22 cellular contexts compared by ENCODE assay signal in genomic region chr13:18943721-18944391, GRCh38.
DNase-seq lines count a peak whose midpoint lies in the region; ATAC-seq and TF ChIP-seq lines count a peak whose summit lies in the region.
"Had no signal": no experiment of that assay in that cellular context is flagged by ENCODE, and none has a peak within 500 bp of the region (broad histone marks: within the 10 kb centered on the region; RNA-seq: fewer than 3 reads in every experiment).

No MANE protein-coding gene starts in this region.

- intact Hi-C loops in testis (cut with DNase I; ENCODE audit: low total_unique reads), result no loop called here

- H3K23ac ChIP-seq in neuronal stem cell (ENCODE audit: low read depth, low read length, poor library complexity), result no peak overlapping the region

- no peak overlapping the region for H3K4ac ChIP-seq in neuronal stem cell (ENCODE audit: low read length)

- no peaks in the 10 kb centered on the region for H3K79me1 ChIP-seq in neuronal stem cell (ENCODE audit: low read depth, low read length)

- no peak overlapping the region for H4K91ac ChIP-seq in neuronal stem cell (ENCODE audit: low read depth, low read length, poor library complexity)

- H2BK120ac ChIP-seq in neuronal stem cell (ENCODE audit: low read depth, low read length), result no peak overlapping the region

- DNase-seq in NCI-H510A treated with DMSO at 0.1 percent for 48 hours (lab: John Stamatoyannopoulos, UW), result peak; percentile 1
- no peak for DNase-seq in NCI-H510A (lab: John Stamatoyannopoulos, UW)
- DNase-seq in RWPE2 (ENCODE audit: low spot score), result peak; percentile 26
- no peak for DNase-seq in neuronal stem cell (ENCODE audit: low spot score)
- no peak for DNase-seq in testis
- no peak for DNase-seq in KG1 (lab: John Stamatoyannopoulos, UW)
- DNase-seq in NCI-H748 treated with DMSO at 0.1 percent for 48 hours (lab: John Stamatoyannopoulos, UW), result no peak
- DNase-seq: ACHN, DMS153, GOT3, IMR-90, NCI-H1105, NCI-H2029 treated with DMSO at 0.1 percent for 48 hours, NCI-H226, NCI-H524 treated with DMSO at 0.1 percent for 48 hours, OCI-M1 had no signal

- no peak overlapping the region for H3K14ac ChIP-seq in neuronal stem cell (ENCODE audit: low read length)

- H3K4me3 ChIP-seq in RWPE2 (ENCODE audit: severe bottlenecking) (no peak overlapping the region), neuronal stem cell (ENCODE audit: low read length in 2 of 2) (peak overlapping the region in 1 of 2 donors; percentile 46), testis (peak overlapping the region; percentile 44 to 55)
- H3K4me3 ChIP-seq: BLaER1, SJSA1 had no signal

- no peak overlapping the region for H2AK5ac ChIP-seq in neuronal stem cell (ENCODE audit: low read depth, low read length)

- no peak overlapping the region for H2BK15ac ChIP-seq in neuronal stem cell (ENCODE audit: low read length)

- H3K4me1 ChIP-seq in RWPE2 (ENCODE audit: insufficient read depth, poor library complexity, severe bottlenecking) (no peaks in the 10 kb centered on the region), neuronal stem cell (ENCODE audit: control insufficient read depth in 2 of 2, insufficient read depth in 1 of 2, low read depth in 1 of 2, low read length in 2 of 2) (no peaks in the 10 kb centered on the region), testis (no peaks in the 10 kb centered on the region)
- H3K4me1 ChIP-seq: BLaER1, SJSA1 had no signal

- H3K4me2 ChIP-seq in neuronal stem cell (ENCODE audit: insufficient read depth, low read length, poor library complexity, severe bottlenecking), result no peak overlapping the region
- H3K4me2 ChIP-seq: BLaER1 had no signal

- H3K36me3 ChIP-seq in RWPE2 (ENCODE audit: low read depth) (no peaks in the 10 kb centered on the region), neuronal stem cell (replicated peaks in 1 of 2; ENCODE audit: control insufficient read depth in 2 of 2, insufficient read depth in 2 of 2, low read length in 2 of 2) (no peaks in the 10 kb centered on the region), testis (ENCODE audit: low read depth, missing control alignments) (no peaks in the 10 kb centered on the region)
- H3K36me3 ChIP-seq: BLaER1, SJSA1 had no signal

- H4K8ac ChIP-seq in neuronal stem cell (ENCODE audit: low read depth, low read length), result no peak overlapping the region

- TF ChIP-seq CTCF in RWPE2 (IDR thresholded peaks at IDR 0.05; ENCODE audit: poor library complexity, severe bottlenecking) (no peak), testis (IDR thresholded peaks at IDR 0.05) (no peak)

- H3K18ac ChIP-seq in neuronal stem cell (ENCODE audit: low read length), result no peak overlapping the region

- no peak overlapping the region for H3K9ac ChIP-seq in neuronal stem cell (ENCODE audit: low read depth, low read length, poor library complexity)
- H3K9ac ChIP-seq: BLaER1 had no signal

- H2AFZ ChIP-seq in neuronal stem cell (ENCODE audit: low read length), result peak overlapping the region; percentile 17

- no CpG with 5 or more reads among the region's 47 CpGs for WGBS in neuronal stem cell (ENCODE audit: extremely low coverage in 2 of 2, insufficient read length in 2 of 2, insufficient replicate concordance in 1 of 2), 2 donors
- WGBS in testis, 2 donors, result 59 to 74% methylated on average over 29 to 46 of the region's 47 CpGs

- no peak overlapping the region for H3K27ac ChIP-seq in RWPE2 (ENCODE audit: poor library complexity, severe bottlenecking)
- H3K27ac ChIP-seq in neuronal stem cell (replicated peaks; ENCODE audit: low read length), result no peak overlapping the region
- no peak overlapping the region for H3K27ac ChIP-seq in testis
- H3K27ac ChIP-seq: 22Rv1, BLaER1, SJSA1 had no signal

- ATAC-seq in RWPE2 (ENCODE audit: low read depth), result no peak
- no peak for ATAC-seq in HG03139 (IDR thresholded peaks at IDR 0.05; ENCODE audit: unreplicated experiment)
- ATAC-seq: HCT116, Right ventricle myocardium inferior had no signal

- no peaks in the 10 kb centered on the region for H3K9me3 ChIP-seq in RWPE2 (ENCODE audit: severe bottlenecking)
- H3K9me3 ChIP-seq in neuronal stem cell (replicated peaks in 1 of 2; ENCODE audit: control insufficient read depth in 2 of 2, insufficient read depth in 1 of 2, low read depth in 1 of 2, low read length in 2 of 2), result peaks cover 0 to 39% of the 10 kb centered on the region in 2 donors
- H3K9me3 ChIP-seq in testis, result no peaks in the 10 kb centered on the region
- H3K9me3 ChIP-seq: BLaER1, SJSA1 had no signal

- H2BK5ac ChIP-seq in neuronal stem cell (ENCODE audit: low read length), result no peak overlapping the region

- H3K27me3 ChIP-seq in RWPE2 (ENCODE audit: insufficient read depth, poor library complexity, severe bottlenecking) (no peaks in the 10 kb centered on the region), neuronal stem cell (ENCODE audit: control insufficient read depth in 3 of 3, insufficient read depth in 3 of 3, low read depth in 1 of 3, low read length in 3 of 3) (no peaks in the 10 kb centered on the region), testis (no peaks in the 10 kb centered on the region)
- H3K27me3 ChIP-seq: BLaER1, SJSA1 had no signal

- TF ChIP-seq POLR2A in testis (IDR thresholded peaks at IDR 0.05), result no peak

- H2BK12ac ChIP-seq in neuronal stem cell (ENCODE audit: low read length), result no peak overlapping the region

Comparison
In these comparisons a context has a peak if more than half of its experiments do, and no peak if none do; other contexts are left out.
1. DNase-seq: peak in NCI-H510A treated with DMSO at 0.1 percent for 48 hours (single experiment) and RWPE2 (single experiment); none in NCI-H510A (single experiment), neuronal stem cell (single experiment), testis (single experiment), KG1 (single experiment) and NCI-H748 treated with DMSO at 0.1 percent for 48 hours (single experiment).